Comparison of ENCODE assay signal across 8 cellular contexts in genomic region chr12:56189918-56190694, GRCh38. TPM values are rescaled to one million over a fixed set of nuclear protein-coding genes. Genes with fewer than 3 reads are reported as not detected.
DNase-seq lines count a peak whose midpoint lies in the region; ATAC-seq and TF ChIP-seq lines count a peak whose summit lies in the region.

No MANE protein-coding gene starts in this region.

- H3K9me3 ChIP-seq in colonic mucosa = no peaks in the 10 kb centered on the region

- H3K9me3 Mint-ChIP-seq in activated CD4-positive, alpha-beta T cell treated with anti-CD3 and anti-CD28 coated beads, Interleukin-2, amount 10 ng/mL, durations not matched to agents 24 days and 14 days = no peaks in the 10 kb centered on the region

- intact Hi-C loops in activated CD4-positive, alpha-beta T cell treated with anti-CD3 and anti-CD28 coated beads, Interleukin-2, amount 10 ng/mL, durations not matched to agents 24 days and 14 days (cut with micrococcal nuclease) = loop anchor here (1.0 to 2.0 kb wide), 6 partner anchors 29 to 278 kb away; partner anchors contain the start of genes CS, MYL6B and SPRYD4
- intact Hi-C loops in colonic mucosa (cut with DNase I) = loop anchor here (2.0 to 5.0 kb wide), 2 partner anchors 65 to 272 kb away; no protein-coding TSS in a partner anchor
- intact Hi-C loops in left colon (cut with DNase I, micrococcal nuclease) = loop anchor here in 1 of 2 donors (2.0 to 10.0 kb wide), 2 partner anchors 31 to 65 kb away; partner anchors contain the start of genes ESYT1 and MYL6

- H3K27ac Mint-ChIP-seq in activated CD4-positive, alpha-beta T cell treated with anti-CD3 and anti-CD28 coated beads, Interleukin-2, amount 10 ng/mL, durations not matched to agents 24 days and 14 days = peak overlapping the region; percentile 95

- peaks cover 22% of the 10 kb centered on the region for H3K36me3 Mint-ChIP-seq in activated CD4-positive, alpha-beta T cell treated with anti-CD3 and anti-CD28 coated beads, Interleukin-2, amount 10 ng/mL, durations not matched to agents 24 days and 14 days (ENCODE audit: low read depth)

- H3K27ac ChIP-seq in colonic mucosa = peak overlapping the region; percentile 95

- H3K27me3 ChIP-seq in colonic mucosa = no peaks in the 10 kb centered on the region

- DNase-seq in 8988T = peak; percentile 68
- DNase-seq in NCI-H510A treated with DMSO at 0.1 percent for 48 hours (lab: John Stamatoyannopoulos, UW) = peak; percentile 86
- DNase-seq in activated CD4-positive, alpha-beta T cell treated with anti-CD3 and anti-CD28 coated beads, Interleukin-2, amount 10 ng/mL, durations not matched to agents 24 days and 14 days = peak; percentile 95
- peak; percentile 92 for DNase-seq in colonic mucosa
- DNase-seq in left colon = peak; percentile 69 to 81
- peak; percentile 27 to 84 for DNase-seq in stimulated activated CD4-positive, alpha-beta T cell treated with anti-CD3 and anti-CD28 coated beads, Interleukin-1b, Interleukin-23, amount 100 ng/mL, for 1 hour (ENCODE audit: low read depth in 2 of 2)

- H3K4me3 Mint-ChIP-seq in activated CD4-positive, alpha-beta T cell treated with anti-CD3 and anti-CD28 coated beads, Interleukin-2, amount 10 ng/mL, durations not matched to agents 24 days and 14 days = peak overlapping the region; percentile 97

- H3K4me3 ChIP-seq in colonic mucosa = peak overlapping the region; percentile 78

- H3K4me1 Mint-ChIP-seq in activated CD4-positive, alpha-beta T cell treated with anti-CD3 and anti-CD28 coated beads, Interleukin-2, amount 10 ng/mL, durations not matched to agents 24 days and 14 days = peaks cover 42% of the 10 kb centered on the region

- no peaks in the 10 kb centered on the region for H3K27me3 Mint-ChIP-seq in activated CD4-positive, alpha-beta T cell treated with anti-CD3 and anti-CD28 coated beads, Interleukin-2, amount 10 ng/mL, durations not matched to agents 24 days and 14 days

- H3K9ac ChIP-seq in colonic mucosa (ENCODE audit: low read depth in 2 of 2, low read length in 2 of 2) = peak overlapping the region; percentile 60 to 83

- no peaks in the 10 kb centered on the region for H3K36me3 ChIP-seq in colonic mucosa

- no peak for TF ChIP-seq CTCF in colonic mucosa (IDR thresholded peaks at IDR 0.05)

- H3K4me1 ChIP-seq in colonic mucosa = peaks cover 13% of the 10 kb centered on the region

- peak; percentile 30 for ATAC-seq in GM19023 (IDR thresholded peaks at IDR 0.05; ENCODE audit: unreplicated experiment)
- peak; percentile 46 for ATAC-seq in HG03354 (IDR thresholded peaks at IDR 0.05; ENCODE audit: poor library complexity, severe bottlenecking, unreplicated experiment)
- peak; percentile 58 for ATAC-seq in left colon

RNA-seq across cellular contexts. Expression of gene SMARCC2, which starts 0.8 kb away (rescaled TPM):
- total RNA-seq in activated CD4-positive, alpha-beta T cell treated with anti-CD3 and anti-CD28 coated beads, Interleukin-2, amount 10 ng/mL, durations not matched to agents 24 days and 14 days = 127 and 130 TPM in 2 replicates
- total RNA-seq in colonic mucosa = 10 to 100 TPM; 80.1 to 84.2 TPM
- total RNA-seq in left colon = 10 to 100 TPM; 81.7 to 85.6 TPM

RNA-seq across cellular contexts. Expression of gene RNF41, which starts 31.6 kb away (rescaled TPM):
- 39.8 and 41.1 TPM in 2 replicates for total RNA-seq in activated CD4-positive, alpha-beta T cell treated with anti-CD3 and anti-CD28 coated beads, Interleukin-2, amount 10 ng/mL, durations not matched to agents 24 days and 14 days
- total RNA-seq in colonic mucosa (10 to 100 TPM; 29.0 to 36.0 TPM), left colon (10 to 100 TPM; 31.5 to 35.1 TPM)

RNA-seq across cellular contexts. Expression of gene MYL6, which starts 31.9 kb away (rescaled TPM):
- 717 and 752 TPM in 2 replicates for total RNA-seq in activated CD4-positive, alpha-beta T cell treated with anti-CD3 and anti-CD28 coated beads, Interleukin-2, amount 10 ng/mL, durations not matched to agents 24 days and 14 days
- total RNA-seq in colonic mucosa (1,000 to 10,000 TPM; 1,641 to 1,922 TPM), left colon (1,000 to 10,000 TPM; 1,832 to 2,224 TPM)

RNA-seq across cellular contexts. Expression of gene NABP2, which starts 34.0 kb away (rescaled TPM):
- total RNA-seq in activated CD4-positive, alpha-beta T cell treated with anti-CD3 and anti-CD28 coated beads, Interleukin-2, amount 10 ng/mL, durations not matched to agents 24 days and 14 days = 94.7 and 96.0 TPM in 2 replicates
- total RNA-seq in colonic mucosa = 10 to 100 TPM; 30.3 to 68.4 TPM
- total RNA-seq in left colon = 10 to 100 TPM; 23.2 to 29.5 TPM

RNA-seq across cellular contexts. Expression of gene MYL6B, which starts 37.7 kb away (rescaled TPM):
- total RNA-seq in activated CD4-positive, alpha-beta T cell treated with anti-CD3 and anti-CD28 coated beads, Interleukin-2, amount 10 ng/mL, durations not matched to agents 24 days and 14 days = 63.3 and 68.9 TPM in 2 replicates
- 10 to 100 TPM; 18.6 to 19.1 TPM for total RNA-seq in colonic mucosa
- 10 to 100 TPM; 17.1 to 21.9 TPM for total RNA-seq in left colon

Comparison
In these comparisons a context has a peak if more than half of its experiments do, and no peak if none do; other contexts are left out.
1. Peak in every context shown above with its lines: DNase-seq, ATAC-seq, H3K4me3 ChIP-seq and H3K27ac ChIP-seq.